Comparison of ENCODE assay signal across 9 cellular contexts in the genomic region with DNA sequence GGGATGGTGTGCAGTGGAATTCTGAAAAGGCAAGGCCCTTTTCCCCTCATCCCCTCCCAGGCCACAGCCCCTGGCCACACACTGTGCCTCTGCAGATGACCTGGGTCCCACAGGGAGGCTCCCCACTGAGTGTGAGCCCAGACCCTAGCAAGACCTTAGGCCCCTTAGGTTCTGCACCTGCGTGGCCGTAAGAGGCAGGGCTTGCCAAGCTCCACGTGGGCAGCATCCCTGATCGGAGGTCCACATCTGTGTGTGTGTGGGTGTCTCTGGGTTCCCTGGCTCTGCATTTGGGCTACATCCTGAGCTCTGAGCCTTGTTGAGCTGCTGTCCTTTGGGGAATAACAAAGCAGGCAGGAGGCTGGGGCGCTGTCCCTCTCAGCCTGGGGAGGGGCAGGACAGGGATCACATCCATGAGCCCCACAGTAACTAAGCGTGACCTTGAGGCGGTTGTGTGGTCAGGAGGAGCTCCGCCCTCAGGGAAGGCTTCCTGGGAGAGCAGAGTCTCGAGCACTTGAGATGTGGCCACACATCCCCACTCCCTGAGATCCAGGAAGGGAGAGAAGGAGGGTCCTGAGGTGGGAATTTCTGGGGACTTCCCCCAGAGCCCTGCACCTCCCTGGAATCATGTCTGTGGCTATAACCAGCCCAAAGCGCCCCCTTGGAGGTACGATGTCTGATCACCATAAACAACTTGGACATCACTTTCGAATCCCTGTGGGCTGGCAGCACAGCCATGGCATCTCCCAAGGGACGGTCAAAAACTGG.
DNase-seq lines count a peak whose midpoint lies in the region; ATAC-seq, FAIRE-seq and TF ChIP-seq lines count a peak whose summit lies in the region.
"Had no signal": no experiment of that assay in that cellular context is flagged by ENCODE, and none has a peak within 500 bp of the region (broad histone marks: within the 10 kb centered on the region; RNA-seq: fewer than 3 reads in every experiment).

No MANE protein-coding gene starts in this region.

- TF ChIP-seq POLR2A in GM12878 (IDR thresholded peaks at IDR 0.05; ENCODE audit: low read depth, low read length) (no peak), tibial nerve (IDR thresholded peaks at IDR 0.05) (no peak)

- peaks cover 57% of the 10 kb centered on the region for H3K4me1 Mint-ChIP-seq in activated T-cell treated with anti-CD3 and anti-CD28 coated beads, Interleukin-2, amount 50 U/mL, for 24 hours (ENCODE audit: low read depth)
- peaks cover 30% of the 10 kb centered on the region for H3K4me1 Mint-ChIP-seq in activated T-cell treated with anti-CD3 and anti-CD28 coated beads, Interleukin-2, amount 50 U/mL, for 72 hours (ENCODE audit: low read depth)

- SMC1A ChIA-PET in GM12878 (lab: Charles Lee; ENCODE audit: uncharacterized antibody, unreplicated experiment): interaction anchor here (1.0 kb wide), 1 partner anchor 201 kb away, joined by 4 read pairs; no protein-coding TSS in a partner anchor

- H3K27me3 ChIP-seq in GM12878 (replicated peaks in 1 of 2; ENCODE audit: control insufficient read depth in 2 of 2, insufficient read depth in 2 of 2, low read length in 1 of 2): no peaks in the 10 kb centered on the region
- H3K27me3 ChIP-seq in mesendoderm (ENCODE audit: insufficient read depth, low read length, poor library complexity): no peaks in the 10 kb centered on the region
- H3K27me3 ChIP-seq in tibial nerve: no peaks in the 10 kb centered on the region

- POLR2A ChIA-PET in GM12878 (lab: Charles Lee): no interaction called here

- H3K27me3 Mint-ChIP-seq in activated T-cell treated with anti-CD3 and anti-CD28 coated beads, Interleukin-2, amount 50 U/mL, for 24 hours: no peaks in the 10 kb centered on the region
- H3K27me3 Mint-ChIP-seq in activated T-cell treated with anti-CD3 and anti-CD28 coated beads, Interleukin-2, amount 50 U/mL, for 72 hours (ENCODE audit: low read depth): no peaks in the 10 kb centered on the region

- H3K36me3 ChIP-seq in GM12878 (ENCODE audit: control insufficient read depth in 2 of 2, insufficient read depth in 2 of 2, low read length in 1 of 2) (peaks cover 0 to 7% of the 10 kb centered on the region in 2 experiments; a peak in 3 of 4 replicates), mesendoderm (ENCODE audit: control insufficient read depth, insufficient read depth, low read length) (no peaks in the 10 kb centered on the region), tibial nerve (peaks cover 0 to 7% (median 0%) of the 10 kb centered on the region in 3 donors)

- FAIRE-seq in GM12878 (lab: Jason Lieb, UNC): no peak

- in situ Hi-C loops in GM12878 (cut with MboI): no loop called here

- RAD21 ChIA-PET in GM12878 (lab: Charles Lee; ENCODE audit: unreplicated experiment): interaction anchor here (1.7 to 1.8 kb wide), 2 partner anchors 81 to 240 kb away, joined by 4 to 8 read pairs; no protein-coding TSS in a partner anchor

- TF ChIP-seq CTCF in GM12878 (IDR thresholded peaks at IDR 0.05 in 2 of 3, conservative IDR thresholded peaks at IDR 0.05 in 1 of 3; ENCODE audit: control insufficient read depth in 2 of 3, extremely low read depth in 1 of 3, insufficient read depth in 1 of 3, low read depth in 3 of 3, low read length in 3 of 3): no peak
- TF ChIP-seq CTCF in tibial nerve (IDR thresholded peaks at IDR 0.05): no peak

- H3K79me1 ChIP-seq in mesendoderm (ENCODE audit: low read length): no peaks in the 10 kb centered on the region

- TF ChIP-seq EP300 in GM12878 (IDR thresholded peaks at IDR 0.05; ENCODE audit: borderline replicate concordance in 1 of 2, control insufficient read depth in 1 of 2, low read depth in 2 of 2, low read length in 2 of 2): no peak
- no peak for TF ChIP-seq EP300 in tibial nerve (IDR thresholded peaks at IDR 0.05)

- H2AFZ ChIP-seq in GM12878 (ENCODE audit: control insufficient read depth, low read depth, low read length): no peak overlapping the region

- no peak overlapping the region for H3K56ac ChIP-seq in mesendoderm (ENCODE audit: low read length)

- peaks cover 65% of the 10 kb centered on the region for H3K36me3 Mint-ChIP-seq in activated T-cell treated with anti-CD3 and anti-CD28 coated beads, Interleukin-2, amount 50 U/mL, for 24 hours (ENCODE audit: low read depth)
- H3K36me3 Mint-ChIP-seq in activated T-cell treated with anti-CD3 and anti-CD28 coated beads, Interleukin-2, amount 50 U/mL, for 72 hours (ENCODE audit: insufficient read depth in 2 of 2): peaks cover 4% of the 10 kb centered on the region in 2 donors
- H3K36me3 Mint-ChIP-seq: natural killer cell treated with Interleukin-12 subunit alpha and Interleukin-12 subunit beta and Interleukin-15 and Interleukin-18, amount 100 ng/mL, for 72 hours had no signal

- intact Hi-C loops in GM12878 (cut with micrococcal nuclease; ENCODE audit: unreplicated experiment): loop anchor here (5.0 kb wide), 1 partner anchor 252 kb away; no protein-coding TSS in a partner anchor

- TF ChIP-seq RAD21 in GM12878 (IDR thresholded peaks at IDR 0.05; ENCODE audit: insufficient read depth, low read depth, low read length): no peak

- H4K8ac ChIP-seq in mesendoderm (ENCODE audit: low read depth, low read length): no peak overlapping the region

- H3K4me1 ChIP-seq in GM12878 (ENCODE audit: control insufficient read depth, insufficient read depth, low read length) (peaks cover 30% of the 10 kb centered on the region), mesendoderm (ENCODE audit: control insufficient read depth, low read depth, low read length) (peaks cover 10% of the 10 kb centered on the region), tibial nerve (peaks cover 7 to 99% (median 83%) of the 10 kb centered on the region in 4 donors)

- no peak for DNase-seq in activated T-cell treated with anti-CD3 and anti-CD28 coated beads, Interleukin-2, amount 50 U/mL, for 24 hours
- no peak for DNase-seq in activated T-cell treated with anti-CD3 and anti-CD28 coated beads, Interleukin-2, amount 50 U/mL, for 72 hours
- DNase-seq in GM12878 (ENCODE audit: low read depth, low spot score) (no peak), mesendoderm (no peak), tibial nerve (ENCODE audit: low spot score in 2 of 2) (no peak), globus pallidus (ENCODE audit: low spot score) (no peak), activated gamma-delta T cell treated with Interleukin-2 at 50 U/mL for 16 hours (no peak)

- no peak overlapping the region for H3K23ac ChIP-seq in mesendoderm (ENCODE audit: low read length)

- H3K79me2 ChIP-seq in GM12878 (ENCODE audit: control insufficient read depth, insufficient read depth, low read length): no peaks in the 10 kb centered on the region
- H3K79me2 ChIP-seq in mesendoderm (ENCODE audit: control insufficient read depth, insufficient read depth, low read length): no peaks in the 10 kb centered on the region

- H3K9me3 Mint-ChIP-seq in activated T-cell treated with anti-CD3 and anti-CD28 coated beads, Interleukin-2, amount 50 U/mL, for 24 hours: no peaks in the 10 kb centered on the region
- no peaks in the 10 kb centered on the region for H3K9me3 Mint-ChIP-seq in activated T-cell treated with anti-CD3 and anti-CD28 coated beads, Interleukin-2, amount 50 U/mL, for 72 hours
- H3K9me3 Mint-ChIP-seq: natural killer cell treated with Interleukin-12 subunit alpha and Interleukin-12 subunit beta and Interleukin-15 and Interleukin-18, amount 100 ng/mL, for 72 hours had no signal

- H4K20me1 ChIP-seq in GM12878 (ENCODE audit: control insufficient read depth, insufficient read depth): peaks cover 7% of the 10 kb centered on the region

- BruUV-seq in GM12878 (replicated peaks; lab: Mats Ljungman, UMichigan): no TSS peak

- H3K27ac ChIP-seq in GM12878 (ENCODE audit: control insufficient read depth, insufficient read depth): no peak overlapping the region
- no peak overlapping the region for H3K27ac ChIP-seq in mesendoderm (ENCODE audit: low read depth, low read length)
- H3K27ac ChIP-seq in tibial nerve: peak overlapping the region; percentile 76 to 96 (median 84)

- H2BK15ac ChIP-seq in mesendoderm (replicated peaks; ENCODE audit: low read depth): no peak overlapping the region

- no peak overlapping the region for H4K5ac ChIP-seq in mesendoderm (ENCODE audit: low read length)

- H3K4me2 ChIP-seq in GM12878 (ENCODE audit: control insufficient read depth, insufficient read depth) (peak overlapping the region; percentile 52), mesendoderm (ENCODE audit: low read length) (no peak overlapping the region)

- H3K4me3 Mint-ChIP-seq in activated T-cell treated with anti-CD3 and anti-CD28 coated beads, Interleukin-2, amount 50 U/mL, for 24 hours: no peak overlapping the region
- no peak overlapping the region for H3K4me3 Mint-ChIP-seq in activated T-cell treated with anti-CD3 and anti-CD28 coated beads, Interleukin-2, amount 50 U/mL, for 72 hours

- H3K9ac ChIP-seq in GM12878 (ENCODE audit: control insufficient read depth, insufficient read depth, low read length) (no peak overlapping the region), mesendoderm (ENCODE audit: low read length) (no peak overlapping the region)

- H3K9me3 ChIP-seq in GM12878 (replicated peaks; ENCODE audit: control insufficient read depth, insufficient read depth, low read length): no peaks in the 10 kb centered on the region
- no peaks in the 10 kb centered on the region for H3K9me3 ChIP-seq in tibial nerve

- H2BK120ac ChIP-seq in mesendoderm (ENCODE audit: low read depth, low read length): no peak overlapping the region

- H3K27ac Mint-ChIP-seq in activated T-cell treated with anti-CD3 and anti-CD28 coated beads, Interleukin-2, amount 50 U/mL, for 24 hours: peak overlapping the region; percentile 87
- H3K27ac Mint-ChIP-seq in activated T-cell treated with anti-CD3 and anti-CD28 coated beads, Interleukin-2, amount 50 U/mL, for 72 hours: no peak overlapping the region

- peak overlapping the region; percentile 61 for H2AK5ac ChIP-seq in mesendoderm (ENCODE audit: low read length)

- H3K4me3 ChIP-seq in GM12878 (no peak overlapping the region), mesendoderm (ENCODE audit: low read length) (no peak overlapping the region), tibial nerve (no peak overlapping the region)

- peak overlapping the region; percentile 44 for H3K4ac ChIP-seq in mesendoderm (ENCODE audit: low read depth, low read length)

- ATAC-seq in activated T-cell treated with anti-CD3 and anti-CD28 coated beads, Interleukin-2, amount 50 U/mL, for 72 hours (replicated peaks in 1 of 2): no peak
- ATAC-seq in GM12878 (no peak), GM19467 (IDR thresholded peaks at IDR 0.05; ENCODE audit: unreplicated experiment) (no peak)

- WGBS in GM12878 (ENCODE audit: insufficient coverage, insufficient replicate concordance, low lambda C conversion rate, missing lambda C conversion rate): 86% methylated on average over 12 of the region's 13 CpGs
- WGBS in mesendoderm (ENCODE audit: extremely low coverage, insufficient coverage, low lambda C conversion rate): no CpG with 5 or more reads among the region's 13 CpGs
- WGBS in tibial nerve, 2 donors: 61 to 77% methylated on average over 9 to 12 of the region's 13 CpGs

- CTCF ChIA-PET in GM12878 (lab: Yijun Ruan, JAX): interaction anchor here (1.0 kb wide), 1 partner anchor 253 kb away, joined by 3 read pairs; no protein-coding TSS in a partner anchor

- H3K18ac ChIP-seq in mesendoderm (ENCODE audit: low read length): no peak overlapping the region

- no peak overlapping the region for H2BK5ac ChIP-seq in mesendoderm (ENCODE audit: low read length)

TF ChIP-seq in GM12878, 131 proteins besides CTCF, POLR2A, EP300 and RAD21 (continues in another document):
- no peak for TF ChIP-seq STAT1 (conservative IDR thresholded peaks at IDR 0.05)
- no peak for TF ChIP-seq NFXL1 (IDR thresholded peaks at IDR 0.05; ENCODE audit: borderline replicate concordance)

Comparison
In these comparisons a context has a peak if more than half of its experiments do, and no peak if none do; other contexts are left out.
1. H3K27ac ChIP-seq: peak in tibial nerve (4 of 4); none in GM12878 (single experiment) and mesendoderm (single experiment).